ENCODE assay signal across 8 cellular contexts in genomic region chr12:120249875-120250795, GRCh38. TPM values are rescaled to one million over a fixed set of nuclear protein-coding genes. Genes with fewer than 3 reads are reported as not detected.
DNase-seq lines count a peak whose midpoint lies in the region; ATAC-seq and TF ChIP-seq lines count a peak whose summit lies in the region.

No MANE protein-coding gene starts in this region.

- H3K4me3 ChIP-seq in breast epithelium (peak overlapping the region; percentile 9 to 48 (median 33)), mesodermal cell (ENCODE audit: extremely low read depth, insufficient read depth, low read length, poor library complexity, severe bottlenecking) (no peak overlapping the region), vagina (peak overlapping the region in 1 of 2 donors; percentile 2)

- peaks cover 2 to 12% of the 10 kb centered on the region in 2 donors for H3K4me1 ChIP-seq in breast epithelium
- H3K4me1 ChIP-seq in mesodermal cell (ENCODE audit: control insufficient read depth, insufficient read depth, low read length, poor library complexity, severe bottlenecking), result peaks cover 59% of the 10 kb centered on the region
- peaks cover 73% of the 10 kb centered on the region for H3K4me1 ChIP-seq in vagina

- DNase-seq in activated naive CD4-positive, alpha-beta T cell treated with Interleukin-2 at 50 U/mL for 16 hours, result peak; percentile 50
- DNase-seq in activated naive CD4-positive, alpha-beta T cell (lab: John Stamatoyannopoulos, UW), result no peak
- DNase-seq in breast epithelium (ENCODE audit: low spot score in 2 of 2) (no peak), vagina (ENCODE audit: extremely low spot score in 2 of 2) (no peak), HuH-7.5 (ENCODE audit: low spot score) (no peak)

- TF ChIP-seq CTCF in breast epithelium (IDR thresholded peaks at IDR 0.05) (no peak), vagina (IDR thresholded peaks at IDR 0.05) (no peak)

- TF ChIP-seq POLR2A in breast epithelium (IDR thresholded peaks at IDR 0.05) (no peak), vagina (IDR thresholded peaks at IDR 0.05) (no peak)

- H3K36me3 ChIP-seq in breast epithelium (no peaks in the 10 kb centered on the region), mesodermal cell (ENCODE audit: control insufficient read depth, insufficient read depth, low read length) (peaks cover 53% of the 10 kb centered on the region), vagina (no peaks in the 10 kb centered on the region)

- 89 to 94% methylated on average over 4 to 6 of the region's 8 CpGs for WGBS in mesodermal cell (ENCODE audit: insufficient coverage in 2 of 2), 2 experiments

- no peak for ATAC-seq in GM19397 (IDR thresholded peaks at IDR 0.05; ENCODE audit: unreplicated experiment)
- ATAC-seq in HG02678 (IDR thresholded peaks at IDR 0.05; ENCODE audit: unreplicated experiment), result no peak

- H3K9me3 ChIP-seq in breast epithelium (no peaks in the 10 kb centered on the region), mesodermal cell (ENCODE audit: control insufficient read depth, low read length) (no peaks in the 10 kb centered on the region), vagina (no peaks in the 10 kb centered on the region)

- H3K27ac ChIP-seq in breast epithelium (peak overlapping the region; percentile 78 to 90), mesodermal cell (ENCODE audit: low read depth, low read length, severe bottlenecking) (peak overlapping the region; percentile 29), vagina (peak overlapping the region; percentile 67)

- H3K27me3 ChIP-seq in breast epithelium, result no peaks in the 10 kb centered on the region
- H3K27me3 ChIP-seq in vagina, result no peaks in the 10 kb centered on the region

- intact Hi-C loops in breast epithelium (cut with DNase I; ENCODE audit: low total_unique reads) (loop anchor here (10.0 kb wide), 1 partner anchor 1665 kb away; the partner anchor contains the start of gene CFAP251), vagina (cut with DNase I) (no loop called here)

RNA-seq across cellular contexts. Expression of gene PXN, which starts 15.4 kb away (rescaled TPM):
- 10 to 100 TPM; 44.8 to 74.1 (median 53.9) TPM for total RNA-seq in breast epithelium
- polyA plus RNA-seq in mesodermal cell (2013, experiment 1 of 2), result 85.7 TPM
- polyA plus RNA-seq in mesodermal cell (2013, experiment 2 of 2), result 72.4 TPM
- 95.3 TPM for total RNA-seq in vagina

RNA-seq across cellular contexts. Expression of gene RNU4-2, which starts 41.6 kb away (rescaled TPM):
- total RNA-seq in breast epithelium (under 1 TPM; under 0.01 TPM), vagina (under 0.01 TPM)
- polyA plus RNA-seq in mesodermal cell (2013, experiment 1 of 2), result 3,572 TPM
- 5,947 TPM for polyA plus RNA-seq in mesodermal cell (2013, experiment 2 of 2)

RNA-seq across cellular contexts. Expression of gene RNU4-1, which starts 42.9 kb away (rescaled TPM):
- total RNA-seq in breast epithelium (under 1 TPM in 2 of 3 donors, not detected in 1; under 0.01 TPM), vagina (under 0.01 TPM)
- polyA plus RNA-seq in mesodermal cell (2013, experiment 1 of 2), result 2,740 TPM
- 5,488 TPM for polyA plus RNA-seq in mesodermal cell (2013, experiment 2 of 2)

RNA-seq across cellular contexts. Expression of gene RPLP0, which starts 49.2 kb away (rescaled TPM):
- total RNA-seq in breast epithelium, result 1,000 to 10,000 TPM; 3,137 to 4,833 (median 3,312) TPM
- polyA plus RNA-seq in mesodermal cell (2013, experiment 1 of 2), result 3,564 TPM
- 3,441 TPM for polyA plus RNA-seq in mesodermal cell (2013, experiment 2 of 2)
- 2,837 TPM for total RNA-seq in vagina

RNA-seq across cellular contexts. Expression of gene SIRT4, which starts 52.0 kb away (rescaled TPM):
- total RNA-seq in breast epithelium (1 to 10 TPM in 2 of 3 donors, under 1 TPM in 1; 0.98 to 3.1 (median 1.6) TPM), vagina (not detected)
- 4.6 TPM for polyA plus RNA-seq in mesodermal cell (2013, experiment 1 of 2)
- 2.9 TPM for polyA plus RNA-seq in mesodermal cell (2013, experiment 2 of 2)

Comparison
In these comparisons a context has a peak if more than half of its experiments do, and no peak if none do; other contexts are left out.
1. H3K27ac ChIP-seq: peak in every context shown above with its lines; median percentile 84 in breast epithelium; 67 in vagina; 29 in mesodermal cell.